Comparison of ENCODE assay signal across 1 cellular context in genomic region chr5:118987988-118988945, GRCh38.
TF ChIP-seq lines count a peak whose summit lies in the region.

A gene with protein sequence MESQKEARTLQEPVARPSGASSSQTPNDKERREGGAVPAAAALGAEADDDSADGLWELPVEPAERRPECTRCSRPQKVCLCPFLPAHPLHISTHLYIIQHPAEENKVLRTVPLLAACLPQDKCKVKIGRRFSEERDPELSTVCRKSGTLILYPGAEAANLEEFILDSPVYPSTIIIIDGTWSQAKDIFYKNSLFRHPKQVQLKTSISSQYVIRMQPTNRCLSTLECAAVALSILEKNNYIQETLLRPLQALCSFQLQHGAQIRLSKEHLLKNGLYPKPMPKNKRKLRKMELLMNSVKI (minus strand): TSS chr5:118988547. CDS start chr5:118988511, 36 bp downstream.

TF ChIP-seq in HepG2, 621 proteins besides CTCF, POLR2A, EP300 and RAD21 (continued from another document and continues in another):
- peak; percentile 23; the same call in 1 of the 2 replicates for TF ChIP-seq RELA (CRISPR knock-in tag; IDR thresholded peaks at IDR 0.05)
- TF ChIP-seq FOXO1 (CRISPR knock-in tag; IDR thresholded peaks at IDR 0.05): peak; percentile 65
- peak; percentile 50 for TF ChIP-seq ZEB1 (IDR thresholded peaks at IDR 0.05; ENCODE audit: insufficient replicate concordance, low read depth)
- TF ChIP-seq MXI1 (IDR thresholded peaks at IDR 0.05; ENCODE audit: borderline replicate concordance, low read depth, low read length): peak; percentile 68; the same call in 2 of the 3 replicates
- no peak for TF ChIP-seq ZNF430 (CRISPR knock-in tag; IDR thresholded peaks at IDR 0.05)
- TF ChIP-seq JDP2 (CRISPR knock-in tag; IDR thresholded peaks at IDR 0.05; ENCODE audit: borderline replicate concordance): peak; percentile 49; the same call in 1 of the 2 replicates
- TF ChIP-seq ZNF451 (CRISPR knock-in tag; IDR thresholded peaks at IDR 0.05): no peak
- no peak; the same call in 1 of the 2 replicates for TF ChIP-seq SSRP1 (CRISPR knock-in tag; IDR thresholded peaks at IDR 0.05)
- 0 out of 2 replicates have a peak, but pooled peaks have one; percentile 21 for TF ChIP-seq MIER3 (CRISPR knock-in tag; IDR thresholded peaks at IDR 0.05; ENCODE audit: borderline replicate concordance)
- TF ChIP-seq BCL3 (CRISPR knock-in tag; IDR thresholded peaks at IDR 0.05): peak; percentile 97
- 0 out of 2 replicates have a peak, but pooled peaks have one; percentile 44 for TF ChIP-seq HMGXB3 (CRISPR knock-in tag; IDR thresholded peaks at IDR 0.05; ENCODE audit: borderline replicate concordance)
- no peak for TF ChIP-seq ZNF678 (CRISPR knock-in tag; IDR thresholded peaks at IDR 0.05)
- TF ChIP-seq NFYC (CRISPR knock-in tag; IDR thresholded peaks at IDR 0.05): peak; percentile 77
- TF ChIP-seq FIP1L1 (IDR thresholded peaks at IDR 0.05; ENCODE audit: borderline replicate concordance, insufficient read depth, low read depth, low read length): no peak
- TF ChIP-seq NCOA5 (CRISPR knock-in tag; IDR thresholded peaks at IDR 0.05): no peak
- TF ChIP-seq NCOR1 (IDR thresholded peaks at IDR 0.05; ENCODE audit: borderline replicate concordance, low read length): no peak
- TF ChIP-seq SETDB1 (CRISPR knock-in tag; IDR thresholded peaks at IDR 0.05; ENCODE audit: borderline replicate concordance): no peak
- no peak for TF ChIP-seq ZNF839 (CRISPR knock-in tag; IDR thresholded peaks at IDR 0.05; ENCODE audit: borderline replicate concordance)
- peak; percentile 38 for TF ChIP-seq MED8 (CRISPR knock-in tag; IDR thresholded peaks at IDR 0.05; ENCODE audit: insufficient replicate concordance)
- TF ChIP-seq, protein P1, sequence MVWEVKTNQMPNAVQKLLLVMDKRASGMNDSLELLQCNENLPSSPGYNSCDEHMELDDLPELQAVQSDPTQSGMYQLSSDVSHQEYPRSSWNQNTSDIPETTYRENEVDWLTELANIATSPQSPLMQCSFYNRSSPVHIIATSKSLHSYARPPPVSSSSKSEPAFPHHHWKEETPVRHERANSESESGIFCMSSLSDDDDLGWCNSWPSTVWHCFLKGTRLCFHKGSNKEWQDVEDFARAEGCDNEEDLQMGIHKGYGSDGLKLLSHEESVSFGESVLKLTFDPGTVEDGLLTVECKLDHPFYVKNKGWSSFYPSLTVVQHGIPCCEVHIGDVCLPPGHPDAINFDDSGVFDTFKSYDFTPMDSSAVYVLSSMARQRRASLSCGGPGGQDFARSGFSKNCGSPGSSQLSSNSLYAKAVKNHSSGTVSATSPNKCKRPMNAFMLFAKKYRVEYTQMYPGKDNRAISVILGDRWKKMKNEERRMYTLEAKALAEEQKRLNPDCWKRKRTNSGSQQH (CRISPR knock-in tag; IDR thresholded peaks at IDR 0.05; ENCODE audit: low read depth): no peak; the same call in 1 of the 2 replicates
- TF ChIP-seq, protein P2, sequence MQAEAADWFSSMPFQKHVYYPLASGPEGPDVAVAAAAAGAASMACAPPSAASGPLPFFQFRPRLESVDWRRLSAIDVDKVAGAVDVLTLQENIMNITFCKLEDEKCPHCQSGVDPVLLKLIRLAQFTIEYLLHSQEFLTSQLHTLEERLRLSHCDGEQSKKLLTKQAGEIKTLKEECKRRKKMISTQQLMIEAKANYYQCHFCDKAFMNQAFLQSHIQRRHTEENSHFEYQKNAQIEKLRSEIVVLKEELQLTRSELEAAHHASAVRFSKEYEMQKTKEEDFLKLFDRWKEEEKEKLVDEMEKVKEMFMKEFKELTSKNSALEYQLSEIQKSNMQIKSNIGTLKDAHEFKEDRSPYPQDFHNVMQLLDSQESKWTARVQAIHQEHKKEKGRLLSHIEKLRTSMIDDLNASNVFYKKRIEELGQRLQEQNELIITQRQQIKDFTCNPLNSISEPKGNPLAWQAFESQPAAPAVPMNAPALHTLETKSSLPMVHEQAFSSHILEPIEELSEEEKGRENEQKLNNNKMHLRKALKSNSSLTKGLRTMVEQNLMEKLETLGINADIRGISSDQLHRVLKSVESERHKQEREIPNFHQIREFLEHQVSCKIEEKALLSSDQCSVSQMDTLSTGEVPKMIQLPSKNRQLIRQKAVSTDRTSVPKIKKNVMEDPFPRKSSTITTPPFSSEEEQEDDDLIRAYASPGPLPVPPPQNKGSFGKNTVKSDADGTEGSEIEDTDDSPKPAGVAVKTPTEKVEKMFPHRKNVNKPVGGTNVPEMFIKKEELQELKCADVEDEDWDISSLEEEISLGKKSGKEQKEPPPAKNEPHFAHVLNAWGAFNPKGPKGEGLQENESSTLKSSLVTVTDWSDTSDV (CRISPR knock-in tag; IDR thresholded peaks at IDR 0.05): peak; percentile 78; the same call in 1 of the 2 replicates
- peak; percentile 25; the same call in 1 of the 2 replicates for TF ChIP-seq ZNF605 (CRISPR knock-in tag; IDR thresholded peaks at IDR 0.05)
- no peak for TF ChIP-seq ZNF569 (CRISPR knock-in tag; IDR thresholded peaks at IDR 0.05; ENCODE audit: borderline replicate concordance)
- peak; percentile 56; the same call in 1 of the 2 replicates for TF ChIP-seq ZNF362 (CRISPR knock-in tag; IDR thresholded peaks at IDR 0.05; ENCODE audit: borderline replicate concordance)
- no peak for TF ChIP-seq NFIB (CRISPR knock-in tag; IDR thresholded peaks at IDR 0.05; ENCODE audit: borderline replicate concordance)
- peak; percentile 46; the same call in 1 of the 2 replicates for TF ChIP-seq ETV6 (CRISPR knock-in tag; conservative IDR thresholded peaks at IDR 0.05)
- TF ChIP-seq ZFP36L1 (CRISPR knock-in tag; IDR thresholded peaks at IDR 0.05): peak; percentile 85; the same call in 1 of the 2 replicates
- TF ChIP-seq NR1H2 (CRISPR knock-in tag; IDR thresholded peaks at IDR 0.05; ENCODE audit: borderline replicate concordance, low read depth): no peak
- TF ChIP-seq HOXA7 (CRISPR knock-in tag; IDR thresholded peaks at IDR 0.05): no peak
- TF ChIP-seq, protein P3, sequence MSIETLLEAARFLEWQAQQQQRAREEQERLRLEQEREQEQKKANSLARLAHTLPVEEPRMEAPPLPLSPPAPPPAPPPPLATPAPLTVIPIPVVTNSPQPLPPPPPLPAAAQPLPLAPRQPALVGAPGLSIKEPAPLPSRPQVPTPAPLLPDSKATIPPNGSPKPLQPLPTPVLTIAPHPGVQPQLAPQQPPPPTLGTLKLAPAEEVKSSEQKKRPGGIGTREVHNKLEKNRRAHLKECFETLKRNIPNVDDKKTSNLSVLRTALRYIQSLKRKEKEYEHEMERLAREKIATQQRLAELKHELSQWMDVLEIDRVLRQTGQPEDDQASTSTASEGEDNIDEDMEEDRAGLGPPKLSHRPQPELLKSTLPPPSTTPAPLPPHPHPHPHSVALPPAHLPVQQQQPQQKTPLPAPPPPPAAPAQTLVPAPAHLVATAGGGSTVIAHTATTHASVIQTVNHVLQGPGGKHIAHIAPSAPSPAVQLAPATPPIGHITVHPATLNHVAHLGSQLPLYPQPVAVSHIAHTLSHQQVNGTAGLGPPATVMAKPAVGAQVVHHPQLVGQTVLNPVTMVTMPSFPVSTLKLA (IDR thresholded peaks at IDR 0.05): no peak
- TF ChIP-seq RCOR2 (CRISPR knock-in tag; IDR thresholded peaks at IDR 0.05): no peak
- no peak for TF ChIP-seq BATF2 (CRISPR knock-in tag; IDR thresholded peaks at IDR 0.05)
- TF ChIP-seq TARDBP (CRISPR knock-in tag; IDR thresholded peaks at IDR 0.05): peak; percentile 78
- TF ChIP-seq ZNF10 (CRISPR knock-in tag; IDR thresholded peaks at IDR 0.05; ENCODE audit: borderline replicate concordance, low read depth): no peak
- TF ChIP-seq RBM22 (optimal IDR thresholded peaks at IDR 0.05; ENCODE audit: low read length): no peak
- TF ChIP-seq, protein P4, sequence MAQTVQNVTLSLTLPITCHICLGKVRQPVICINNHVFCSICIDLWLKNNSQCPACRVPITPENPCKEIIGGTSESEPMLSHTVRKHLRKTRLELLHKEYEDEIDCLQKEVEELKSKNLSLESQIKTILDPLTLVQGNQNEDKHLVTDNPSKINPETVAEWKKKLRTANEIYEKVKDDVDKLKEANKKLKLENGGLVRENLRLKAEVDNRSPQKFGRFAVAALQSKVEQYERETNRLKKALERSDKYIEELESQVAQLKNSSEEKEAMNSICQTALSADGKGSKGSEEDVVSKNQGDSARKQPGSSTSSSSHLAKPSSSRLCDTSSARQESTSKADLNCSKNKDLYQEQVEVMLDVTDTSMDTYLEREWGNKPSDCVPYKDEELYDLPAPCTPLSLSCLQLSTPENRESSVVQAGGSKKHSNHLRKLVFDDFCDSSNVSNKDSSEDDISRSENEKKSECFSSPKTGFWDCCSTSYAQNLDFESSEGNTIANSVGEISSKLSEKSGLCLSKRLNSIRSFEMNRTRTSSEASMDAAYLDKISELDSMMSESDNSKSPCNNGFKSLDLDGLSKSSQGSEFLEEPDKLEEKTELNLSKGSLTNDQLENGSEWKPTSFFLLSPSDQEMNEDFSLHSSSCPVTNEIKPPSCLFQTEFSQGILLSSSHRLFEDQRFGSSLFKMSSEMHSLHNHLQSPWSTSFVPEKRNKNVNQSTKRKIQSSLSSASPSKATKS (CRISPR knock-in tag; IDR thresholded peaks at IDR 0.05): no peak; the same call in 1 of the 2 replicates
- peak; percentile 56; the same call in 1 of the 2 replicates for TF ChIP-seq AHR (CRISPR knock-in tag; IDR thresholded peaks at IDR 0.05)
- TF ChIP-seq SIN3B (IDR thresholded peaks at IDR 0.05; ENCODE audit: low read length): no peak
- peak; percentile 80; the same call in 1 of the 2 replicates for TF ChIP-seq SP4 (CRISPR knock-in tag; IDR thresholded peaks at IDR 0.05)
- no peak for TF ChIP-seq PRDM4 (CRISPR knock-in tag; IDR thresholded peaks at IDR 0.05; ENCODE audit: borderline replicate concordance)
- no peak; the same call in 1 of the 2 replicates for TF ChIP-seq ZNF670 (CRISPR knock-in tag; IDR thresholded peaks at IDR 0.05; ENCODE audit: borderline replicate concordance)
- TF ChIP-seq, protein P5, sequence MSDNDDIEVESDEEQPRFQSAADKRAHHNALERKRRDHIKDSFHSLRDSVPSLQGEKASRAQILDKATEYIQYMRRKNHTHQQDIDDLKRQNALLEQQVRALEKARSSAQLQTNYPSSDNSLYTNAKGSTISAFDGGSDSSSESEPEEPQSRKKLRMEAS (IDR thresholded peaks at IDR 0.05): peak; percentile 65
- TF ChIP-seq RARG (CRISPR knock-in tag; IDR thresholded peaks at IDR 0.05; ENCODE audit: low read depth): no peak
